9 cellular contexts compared by ENCODE assay signal in genomic region chr22:24466831-24467249, GRCh38. TPM values are rescaled to one million over a fixed set of nuclear protein-coding genes. Genes with fewer than 3 reads are reported as not detected.
A peak's percentile ranks its signal among the peaks of the same experiment; 100 is the strongest.
DNase-seq lines count a peak whose midpoint lies in the region; ATAC-seq and TF ChIP-seq lines count a peak whose summit lies in the region.
"Had no signal": no experiment of that assay in that cellular context is flagged by ENCODE, and none has a peak within 500 bp of the region (broad histone marks: within the 10 kb centered on the region; RNA-seq: fewer than 3 reads in every experiment).

No MANE protein-coding gene starts in this region.

- H3K27ac ChIP-seq in GM23248 (no peak overlapping the region), gastroesophageal sphincter (peak overlapping the region; percentile 11 to 49 (median 30)), colonic mucosa (no peak overlapping the region)

- H4K20me1 ChIP-seq in GM23248 (ENCODE audit: insufficient read depth): no peaks in the 10 kb centered on the region

- no peaks in the 10 kb centered on the region for H3K9me2 ChIP-seq in GM23248 (ENCODE audit: insufficient read depth)

- in situ Hi-C loops in GM23248 (cut with MboI): no loop called here

- intact Hi-C loops in colonic mucosa (cut with DNase I): no loop called here

- DNase-seq in GM23248 (peak; percentile 52), RPMI8226 (peak; percentile 92), retinal pigment epithelial cell (ENCODE audit: low read depth) (peak; percentile 79), colonic mucosa (no peak), HT-29 (ENCODE audit: low spot score) (no peak)
- DNase-seq: naive B cell had no signal

- WGBS in GM23248 (ENCODE audit: low coverage in 1 of 2, low lambda C conversion rate in 2 of 2, missing lambda C conversion rate in 2 of 2), 2 experiments: 79 to 85% methylated on average over 1 of the region's 1 CpG
- 29% methylated on average over 1 of the region's 1 CpG; no CpG with 5 or more reads in 1 of the 2 donors for WGBS in gastroesophageal sphincter (ENCODE audit: low coverage in 1 of 2), 2 donors

- H3K4me1 ChIP-seq in GM23248 (ENCODE audit: insufficient read depth) (peaks cover 25% of the 10 kb centered on the region), gastroesophageal sphincter (peaks cover 7 to 41% (median 12%) of the 10 kb centered on the region in 3 donors), colonic mucosa (no peaks in the 10 kb centered on the region)

- peaks cover 12% of the 10 kb centered on the region for H3F3A ChIP-seq in GM23248 (ENCODE audit: insufficient read depth)

- TF ChIP-seq CTCF in gastroesophageal sphincter (IDR thresholded peaks at IDR 0.05) (no peak), retinal pigment epithelial cell (conservative IDR thresholded peaks at IDR 0.05; ENCODE audit: low read depth, low read length) (no peak), colonic mucosa (IDR thresholded peaks at IDR 0.05) (no peak)

- H3K4me2 ChIP-seq in GM23248 (ENCODE audit: unreplicated experiment): peak overlapping the region; percentile 11

- no peak overlapping the region for H3K9ac ChIP-seq in GM23248
- no peak overlapping the region for H3K9ac ChIP-seq in colonic mucosa (ENCODE audit: low read depth in 2 of 2, low read length in 2 of 2)

- H3K79me2 ChIP-seq in GM23248 (ENCODE audit: insufficient read depth): no peaks in the 10 kb centered on the region

- H3K4me3 ChIP-seq in GM23248: no peak overlapping the region
- H3K4me3 ChIP-seq in gastroesophageal sphincter: no peak overlapping the region
- no peak overlapping the region for H3K4me3 ChIP-seq in retinal pigment epithelial cell (ENCODE audit: low read length)
- no peak overlapping the region for H3K4me3 ChIP-seq in colonic mucosa

- H3K27me3 ChIP-seq in GM23248 (replicated peaks; ENCODE audit: insufficient read depth) (no peaks in the 10 kb centered on the region), gastroesophageal sphincter (no peaks in the 10 kb centered on the region), colonic mucosa (no peaks in the 10 kb centered on the region)

- H3K9me3 ChIP-seq in GM23248 (ENCODE audit: low read depth) (no peaks in the 10 kb centered on the region), gastroesophageal sphincter (no peaks in the 10 kb centered on the region), colonic mucosa (no peaks in the 10 kb centered on the region)

- ATAC-seq in gastroesophageal sphincter (no peak), GM18909 (IDR thresholded peaks at IDR 0.05; ENCODE audit: poor library complexity, unreplicated experiment) (no peak), HG02840 (IDR thresholded peaks at IDR 0.05; ENCODE audit: low FRiP score, unreplicated experiment) (no peak)

- H3K36me3 ChIP-seq in GM23248 (ENCODE audit: low read depth) (no peaks in the 10 kb centered on the region), gastroesophageal sphincter (no peaks in the 10 kb centered on the region), colonic mucosa (no peaks in the 10 kb centered on the region)

- peak overlapping the region; percentile 29; the same call in 1 of the 2 replicates for H2AFZ ChIP-seq in GM23248

- TF ChIP-seq EP300 in gastroesophageal sphincter (IDR thresholded peaks at IDR 0.05): no peak

- TF ChIP-seq POLR2A in gastroesophageal sphincter (IDR thresholded peaks at IDR 0.05): no peak

RNA-seq across cellular contexts. Expression of gene UPB1, which starts 28.3 kb away (rescaled TPM):
- total RNA-seq in GM23248 (2014; rRNA removed; shearing (Covaris generic)): not detected in 2 replicates
- not detected in 2 replicates for polyA plus RNA-seq in GM23248 (2016; fragmentation: Nextera tagmentation; extraction: Ambion mirVana)
- total RNA-seq in gastroesophageal sphincter (under 1 TPM in 3 of 4 donors, not detected in 1; 0.13 to 0.93 (median 0.50) TPM), colonic mucosa (under 1 TPM; 0.16 to 0.20 TPM)
- not detected in 2 replicates for total RNA-seq in HT-29 (2014; rRNA removed; shearing (Covaris generic))

RNA-seq across cellular contexts. Expression of gene ADORA2A, which starts 39.4 kb away (rescaled TPM):
- 0.54 and 0.89 TPM in 2 replicates for total RNA-seq in GM23248 (2014; rRNA removed; shearing (Covaris generic))
- polyA plus RNA-seq in GM23248 (2016; fragmentation: Nextera tagmentation; extraction: Ambion mirVana): 0.30 and 0.64 TPM in 2 replicates
- total RNA-seq in gastroesophageal sphincter: 1 to 10 TPM; 1.9 to 5.7 (median 3.3) TPM
- total RNA-seq in colonic mucosa: 1 to 10 TPM; 1.5 to 2.5 TPM
- 0.36 and 0.44 TPM in 2 replicates for total RNA-seq in HT-29 (2014; rRNA removed; shearing (Covaris generic))

Comparison
In these comparisons a context has a peak if more than half of its experiments do, and no peak if none do; other contexts are left out.
1. DNase-seq: peak in GM23248 (single experiment), RPMI8226 (single experiment) and retinal pigment epithelial cell (single experiment); none in colonic mucosa (single experiment) and HT-29 (single experiment).
2. H3K27ac ChIP-seq: peak in gastroesophageal sphincter (4 of 4); none in GM23248 (single experiment) and colonic mucosa (single experiment).